1 cellular context compared by ENCODE assay signal in the genomic region with DNA sequence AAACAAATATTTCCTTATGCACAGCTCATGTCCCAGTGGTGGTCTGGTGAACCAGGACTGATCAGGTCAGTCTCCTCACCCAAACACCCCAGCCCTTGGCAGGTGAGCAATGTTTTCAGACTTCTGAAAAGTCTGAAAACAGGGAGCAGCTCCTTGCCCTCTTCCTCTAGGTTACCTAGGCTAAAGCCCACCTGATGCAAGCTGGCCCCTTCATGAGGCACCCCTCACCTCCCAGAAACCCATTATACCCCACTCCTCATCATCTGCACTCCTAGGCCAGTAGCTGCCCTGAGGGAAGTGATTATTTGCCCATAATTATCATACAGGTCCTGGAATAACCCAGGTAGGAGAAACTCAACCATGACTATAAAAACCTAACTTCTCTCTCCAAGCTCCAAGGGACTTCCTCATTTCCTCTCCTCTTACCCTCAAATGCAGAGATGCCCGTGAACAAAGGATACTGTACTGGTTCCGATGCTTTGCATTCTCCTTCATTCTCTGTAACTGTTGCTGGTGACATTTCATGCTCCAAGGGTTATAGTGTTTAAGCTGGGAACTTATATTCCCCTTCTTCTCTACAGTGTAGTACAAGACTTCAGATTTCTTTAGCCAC.
TF ChIP-seq lines count a peak whose summit lies in the region.

No MANE protein-coding gene starts in this region.

TF ChIP-seq in neural cell, 6 proteins besides CTCF, POLR2A, EP300 and RAD21:
- peak; percentile 12 for TF ChIP-seq POLR2AphosphoS5 (IDR thresholded peaks at IDR 0.05)
- no peak for TF ChIP-seq MXI1 (conservative IDR thresholded peaks at IDR 0.05; ENCODE audit: poor library complexity, severe bottlenecking)
